ENCODE assay signal across 15 cellular contexts in genomic region chr13:40233731-40234195, GRCh38.
DNase-seq lines count a peak whose midpoint lies in the region; ATAC-seq, FAIRE-seq and TF ChIP-seq lines count a peak whose summit lies in the region.
"Had no signal": no experiment of that assay in that cellular context is flagged by ENCODE, and none has a peak within 500 bp of the region (broad histone marks: within the 10 kb centered on the region; RNA-seq: fewer than 3 reads in every experiment).

No MANE protein-coding gene starts in this region.

- no peaks in the 10 kb centered on the region for H3K36me3 ChIP-seq in prostate gland
- H3K36me3 ChIP-seq in mucosa of descending colon (ENCODE audit: low read depth): no peaks in the 10 kb centered on the region

- FAIRE-seq in D721Med (lab: Jason Lieb, UNC): no peak
- FAIRE-seq: A204.1, GM18507 had no signal

- H3K4me1 ChIP-seq in prostate gland (replicated peaks) (no peaks in the 10 kb centered on the region), mucosa of descending colon (ENCODE audit: low read depth) (no peaks in the 10 kb centered on the region)

- H3K4me1 Mint-ChIP-seq in activated CD4-positive, alpha-beta T cell treated with anti-CD3 and anti-CD28 coated beads, Interleukin-2, amount 10 ng/mL, durations not matched to agents 24 days and 14 days: peaks cover 12% of the 10 kb centered on the region

- H3K27me3 Mint-ChIP-seq in activated CD4-positive, alpha-beta T cell treated with anti-CD3 and anti-CD28 coated beads, Interleukin-2, amount 10 ng/mL, durations not matched to agents 24 days and 14 days: no peaks in the 10 kb centered on the region
- H3K27me3 Mint-ChIP-seq: naive thymus-derived CD8-positive, alpha-beta T cell; stimulated activated naive CD8-positive, alpha-beta T cell treated with anti-CD3 and anti-CD28 coated beads, Interleukin-15, Interleukin-2, amounts not matched to agents 100 ng/mL and 50 ng/mL, for 24 hours had no signal

- no peak overlapping the region for H3K27ac Mint-ChIP-seq in activated CD4-positive, alpha-beta T cell treated with anti-CD3 and anti-CD28 coated beads, Interleukin-2, amount 10 ng/mL, durations not matched to agents 24 days and 14 days
- H3K27ac Mint-ChIP-seq: CD8-positive, alpha-beta T cell; stimulated activated naive CD8-positive, alpha-beta T cell treated with anti-CD3 and anti-CD28 coated beads, Interleukin-15, Interleukin-2, amounts not matched to agents 100 ng/mL and 50 ng/mL, for 24 hours had no signal

- no peak for TF ChIP-seq POLR2A in prostate gland (IDR thresholded peaks at IDR 0.05)

- no peaks in the 10 kb centered on the region for H3K27me3 ChIP-seq in prostate gland (replicated peaks; ENCODE audit: insufficient read depth)

- H3K36me3 Mint-ChIP-seq in activated CD4-positive, alpha-beta T cell treated with anti-CD3 and anti-CD28 coated beads, Interleukin-2, amount 10 ng/mL, durations not matched to agents 24 days and 14 days (ENCODE audit: low read depth): no peaks in the 10 kb centered on the region
- H3K36me3 Mint-ChIP-seq: CD8-positive, alpha-beta T cell; naive thymus-derived CD8-positive, alpha-beta T cell had no signal

- WGBS in prostate gland: 19% methylated on average over 8 of the region's 8 CpGs

- peaks cover 14% of the 10 kb centered on the region for H3K9me3 Mint-ChIP-seq in activated CD4-positive, alpha-beta T cell treated with anti-CD3 and anti-CD28 coated beads, Interleukin-2, amount 10 ng/mL, durations not matched to agents 24 days and 14 days
- H3K9me3 Mint-ChIP-seq: CD8-positive, alpha-beta T cell; naive thymus-derived CD8-positive, alpha-beta T cell; stimulated activated naive CD8-positive, alpha-beta T cell treated with anti-CD3 and anti-CD28 coated beads, Interleukin-15, Interleukin-2, amounts not matched to agents 100 ng/mL and 50 ng/mL, for 24 hours had no signal

- H3K9me3 ChIP-seq in prostate gland: no peaks in the 10 kb centered on the region
- H3K9me3 ChIP-seq in mucosa of descending colon: no peaks in the 10 kb centered on the region

- POLR2A ChIA-PET in RWPE1 (lab: Yijun Ruan, JAX; ENCODE audit: low non-redundant PET): no interaction called here

- H3K27ac ChIP-seq in RWPE1 (peak overlapping the region; percentile 87), prostate gland (peak overlapping the region; percentile 58 to 79)

- intact Hi-C loops in prostate gland (cut with DNase I): loop anchor here (2.0 to 10.0 kb wide), 2 partner anchors 55 to 89 kb away; no protein-coding TSS in a partner anchor
- intact Hi-C loops in activated CD4-positive, alpha-beta T cell treated with anti-CD3 and anti-CD28 coated beads, Interleukin-2, amount 10 ng/mL, durations not matched to agents 24 days and 14 days (cut with micrococcal nuclease): no loop called here
- intact Hi-C loops in mucosa of descending colon (cut with DNase I, micrococcal nuclease): no loop called here

- H3K4me3 Mint-ChIP-seq in activated CD4-positive, alpha-beta T cell treated with anti-CD3 and anti-CD28 coated beads, Interleukin-2, amount 10 ng/mL, durations not matched to agents 24 days and 14 days: no peak overlapping the region
- H3K4me3 Mint-ChIP-seq: CD8-positive, alpha-beta T cell; naive thymus-derived CD8-positive, alpha-beta T cell; stimulated activated naive CD8-positive, alpha-beta T cell treated with anti-CD3 and anti-CD28 coated beads, Interleukin-15, Interleukin-2, amounts not matched to agents 100 ng/mL and 50 ng/mL, for 24 hours had no signal

- DNase-seq in COLO668 (lab: John Stamatoyannopoulos, UW; ENCODE audit: unreplicated experiment) (peak; percentile 53), RWPE1 (ENCODE audit: low spot score) (peak; percentile 27), fibroblast of villous mesenchyme (ENCODE audit: low read depth) (peak; percentile 36), prostate gland (ENCODE audit: low spot score) (peak; percentile 87), D721Med (ENCODE audit: insufficient read length, low spot score) (no peak), mucosa of descending colon (no peak)
- DNase-seq in activated CD4-positive, alpha-beta T cell treated with anti-CD3 and anti-CD28 coated beads, Interleukin-2, amount 10 ng/mL, durations not matched to agents 24 days and 14 days: no peak
- DNase-seq in activated T-cell treated with anti-CD3 and anti-CD28 coated beads, Interleukin-2, amount 50 U/mL, for 1 hour: no peak
- DNase-seq: activated naive CD4-positive, alpha-beta T cell treated with Interleukin-2 at 50 U/mL for 16 hours; CD8-positive, alpha-beta T cell; naive thymus-derived CD8-positive, alpha-beta T cell; NCI-H1930 had no signal

- no peak for TF ChIP-seq CTCF in RWPE1 (conservative IDR thresholded peaks at IDR 0.05; ENCODE audit: low read depth)
- no peak for TF ChIP-seq CTCF in fibroblast of villous mesenchyme (IDR thresholded peaks at IDR 0.05; ENCODE audit: insufficient read depth, low read depth, low read length)
- no peak for TF ChIP-seq CTCF in prostate gland (IDR thresholded peaks at IDR 0.05)
- no peak for TF ChIP-seq CTCF in D721Med (IDR thresholded peaks at IDR 0.05; ENCODE audit: insufficient read depth, missing control alignments)
- TF ChIP-seq CTCF in mucosa of descending colon (IDR thresholded peaks at IDR 0.05): no peak

- no peak for ATAC-seq in mucosa of descending colon
- ATAC-seq: CD8-positive, alpha-beta T cell; naive thymus-derived CD8-positive, alpha-beta T cell had no signal

- CTCF ChIA-PET in RWPE1 (lab: Yijun Ruan, JAX): interaction anchor here (1.0 kb wide), 1 partner anchor 16 kb away, joined by 3 read pairs; no protein-coding TSS in a partner anchor

- H3K4me3 ChIP-seq in fibroblast of villous mesenchyme (ENCODE audit: low read depth, low read length) (no peak overlapping the region), prostate gland (no peak overlapping the region), mucosa of descending colon (no peak overlapping the region)

Comparison
In these comparisons a context has a peak if more than half of its experiments do, and no peak if none do; other contexts are left out.
1. DNase-seq: peak in COLO668 (single experiment), RWPE1 (single experiment), fibroblast of villous mesenchyme (single experiment) and prostate gland (single experiment); none in D721Med (single experiment), activated CD4-positive, alpha-beta T cell treated with anti-CD3 and anti-CD28 coated beads, Interleukin-2, amount 10 ng/mL, durations not matched to agents 24 days and 14 days (single experiment), activated T-cell treated with anti-CD3 and anti-CD28 coated beads, Interleukin-2, amount 50 U/mL, for 1 hour (single experiment) and mucosa of descending colon (0 of 3).